In genomic region chr12:14743061-14743460, GRCh38 we compare ENCODE assay signal across 18 cellular contexts. TPM values are rescaled to one million over a fixed set of nuclear protein-coding genes. Genes with fewer than 3 reads are reported as not detected.
DNase-seq lines count a peak whose midpoint lies in the region; ATAC-seq and TF ChIP-seq lines count a peak whose summit lies in the region.
"Had no signal": no experiment of that assay in that cellular context is flagged by ENCODE, and none has a peak within 500 bp of the region (broad histone marks: within the 10 kb centered on the region; RNA-seq: fewer than 3 reads in every experiment).

No MANE protein-coding gene starts in this region.

- intact Hi-C loops in CD8-positive, alpha-beta T cell (cut with DNase I, micrococcal nuclease) = no loop called here

- POLR2A ChIA-PET in HEK293 (lab: Yijun Ruan, JAX) = no interaction called here
- POLR2A ChIA-PET in CD8-positive, alpha-beta T cell (lab: Charles Lee) = no interaction called here

- peaks cover 6% of the 10 kb centered on the region for H3K4me1 Mint-ChIP-seq in central memory CD8-positive, alpha-beta T cell
- H3K4me1 Mint-ChIP-seq in CD8-positive, alpha-beta T cell (ENCODE audit: low read depth) = peaks cover 2% of the 10 kb centered on the region
- H3K4me1 Mint-ChIP-seq: CD14-positive monocyte had no signal

- CTCF ChIA-PET in HEK293 (lab: Yijun Ruan, JAX) = no interaction called here
- CTCF ChIA-PET in CD8-positive, alpha-beta T cell (lab: Charles Lee) = interaction anchor here (1.0 to 1.7 kb wide), 3 partner anchors 19 to 29 kb away, joined by 3 to 5 read pairs (median 4); a partner anchor contains a TSS

- H3K27ac Mint-ChIP-seq in central memory CD8-positive, alpha-beta T cell (ENCODE audit: low read depth) = peak overlapping the region; percentile 8
- H3K27ac Mint-ChIP-seq in CD8-positive, alpha-beta T cell = no peak overlapping the region
- H3K27ac Mint-ChIP-seq: CD14-positive monocyte; CD4-positive, CD25-positive, alpha-beta regulatory T cell had no signal

- H3K27me3 Mint-ChIP-seq in central memory CD8-positive, alpha-beta T cell = no peaks in the 10 kb centered on the region
- H3K27me3 Mint-ChIP-seq in CD8-positive, alpha-beta T cell (ENCODE audit: low read depth) = no peaks in the 10 kb centered on the region
- H3K27me3 Mint-ChIP-seq: CD4-positive, alpha-beta memory T cell had no signal

- H3K9me3 ChIP-seq in HEK293 (ENCODE audit: control insufficient read depth, insufficient read depth, low read depth, low read length) = no peaks in the 10 kb centered on the region
- no peaks in the 10 kb centered on the region for H3K9me3 ChIP-seq in CD8-positive, alpha-beta T cell (ENCODE audit: low read length)
- H3K9me3 ChIP-seq: BE2C had no signal

- no peak for ATAC-seq in central memory CD8-positive, alpha-beta T cell (replicated peaks; ENCODE audit: extremely low read depth, poor library complexity, severe bottlenecking)
- no peak for ATAC-seq in CD8-positive, alpha-beta T cell

- H3K9me3 Mint-ChIP-seq in central memory CD8-positive, alpha-beta T cell = peaks cover 12% of the 10 kb centered on the region
- peaks cover 9% of the 10 kb centered on the region for H3K9me3 Mint-ChIP-seq in CD8-positive, alpha-beta T cell

- no peak for TF ChIP-seq CTCF in HEK293 (tag by site-specific recombination; IDR thresholded peaks at IDR 0.05)
- no peak for TF ChIP-seq CTCF in CD8-positive, alpha-beta T cell (IDR thresholded peaks at IDR 0.05)

- peaks cover 6% of the 10 kb centered on the region for H3K36me3 Mint-ChIP-seq in central memory CD8-positive, alpha-beta T cell (ENCODE audit: insufficient read depth)
- H3K36me3 Mint-ChIP-seq in CD8-positive, alpha-beta T cell = peaks cover 33% of the 10 kb centered on the region
- H3K36me3 Mint-ChIP-seq: CD14-positive monocyte had no signal

- H3K4me3 Mint-ChIP-seq in central memory CD8-positive, alpha-beta T cell = no peak overlapping the region
- H3K4me3 Mint-ChIP-seq in CD8-positive, alpha-beta T cell = no peak overlapping the region
- H3K4me3 Mint-ChIP-seq: CD14-positive monocyte; CD4-positive, alpha-beta memory T cell; CD4-positive, CD25-positive, alpha-beta regulatory T cell had no signal

- no peaks in the 10 kb centered on the region for H3K36me3 ChIP-seq in HEK293 (ENCODE audit: control insufficient read depth in 2 of 2, insufficient read depth in 1 of 2, low read length in 2 of 2)
- no peaks in the 10 kb centered on the region for H3K36me3 ChIP-seq in CD8-positive, alpha-beta T cell (ENCODE audit: insufficient read depth, low read length)
- H3K36me3 ChIP-seq: BE2C, BLaER1 had no signal

- no peak overlapping the region for H3K27ac ChIP-seq in HEK293 (ENCODE audit: extremely low read depth, low read depth, low read length)
- no peak overlapping the region for H3K27ac ChIP-seq in CD8-positive, alpha-beta T cell (ENCODE audit: low read depth, low read length)
- H3K27ac ChIP-seq: BLaER1 had no signal

- peak; percentile 29 for DNase-seq in OCI-M1 (lab: John Stamatoyannopoulos, UW)
- no peak for DNase-seq in central memory CD8-positive, alpha-beta T cell (ENCODE audit: low spot score in 2 of 2)
- DNase-seq in foreskin melanocyte = no peak
- DNase-seq in CD8-positive, alpha-beta T cell = no peak
- DNase-seq: 8988T; ACHN; BE2C; C1 segment of cervical spinal cord; Caco-2; Calu3; CD4-positive, alpha-beta memory T cell; CD4-positive, CD25-positive, alpha-beta regulatory T cell; DMS79 treated with DMSO at 0.1 percent for 48 hours; GF-D8 had no signal

- H3K27me3 ChIP-seq in CD8-positive, alpha-beta T cell (ENCODE audit: insufficient read depth, low read length) = no peaks in the 10 kb centered on the region
- H3K27me3 ChIP-seq: BE2C, BLaER1 had no signal

- H3K4me1 ChIP-seq in HEK293 (ENCODE audit: control insufficient read depth, insufficient read depth, low read length) = no peaks in the 10 kb centered on the region
- no peaks in the 10 kb centered on the region for H3K4me1 ChIP-seq in CD8-positive, alpha-beta T cell (ENCODE audit: insufficient read depth, low read length)
- H3K4me1 ChIP-seq: BE2C, Caco-2 had no signal

- H3K4me3 ChIP-seq in HEK293 (ENCODE audit: low read depth, low read length) = no peak overlapping the region
- H3K4me3 ChIP-seq in CD8-positive, alpha-beta T cell (ENCODE audit: low read depth, low read length) = no peak overlapping the region
- H3K4me3 ChIP-seq: BLaER1 had no signal

TF ChIP-seq in HEK293, 187 proteins besides CTCF, POLR2A, EP300 and RAD21:
- TF ChIP-seq SETDB1 (IDR thresholded peaks at IDR 0.05; ENCODE audit: insufficient read length, low read length) (peak; percentile 85), ZNF830 (tag by site-specific recombination; IDR thresholded peaks at IDR 0.05; ENCODE audit: low read depth) (no peak)

RNA-seq across cellular contexts. Expression of gene GUCY2C, which starts 46.7 kb away (rescaled TPM):
- not detected for total RNA-seq in CD8-positive, alpha-beta T cell
- total RNA-seq: A673; Calu3; CD4-positive, alpha-beta memory T cell; CD4-positive, CD25-positive, alpha-beta regulatory T cell had no signal
